Comparison of ENCODE assay signal across 15 cellular contexts in genomic region chr3:16908878-16909277, GRCh38.
"Had no signal": no experiment of that assay in that cellular context is flagged by ENCODE, and none has a peak within 500 bp of the region (broad histone marks: within the 10 kb centered on the region; RNA-seq: fewer than 3 reads in every experiment).

No MANE protein-coding gene starts in this region.

- H3K27me3 Mint-ChIP-seq: activated T-helper 17 cell treated with anti-CD3 and anti-CD28 coated beads, Interleukin-2, amount 50 U/mL, for 72 hours had no signal

- H3K4me1 ChIP-seq: colonic mucosa, foreskin keratinocyte, parathyroid adenoma had no signal

- ATAC-seq: activated T-helper 17 cell treated with anti-CD3 and anti-CD28 coated beads, Interleukin-2, amount 50 U/mL, for 72 hours; body of pancreas; foreskin keratinocyte; left cardiac atrium had no signal

- H2AFZ ChIP-seq: parathyroid adenoma had no signal

- H3K79me2 ChIP-seq: parathyroid adenoma had no signal

- H3K9me3 ChIP-seq: body of pancreas, colonic mucosa, thyroid gland had no signal

- H3K4me3 Mint-ChIP-seq: activated T-helper 17 cell treated with anti-CD3 and anti-CD28 coated beads, Interleukin-2, amount 50 U/mL, for 72 hours had no signal

- H3K36me3 ChIP-seq: colonic mucosa, thyroid gland had no signal

- H3K9ac ChIP-seq: parathyroid adenoma had no signal

- DNase-seq: activated CD4-positive, CD25-positive, alpha-beta regulatory T cell treated with anti-CD3 and anti-CD28 coated beads, Interleukin-2, amount 50 U/mL, for 72 hours; activated naive CD4-positive, alpha-beta T cell treated with anti-CD3 and anti-CD28 coated beads, Interleukin-2, amount 50 U/mL, for 16 hours; amygdala; body of pancreas; caudate nucleus; colonic mucosa; foreskin keratinocyte; head of caudate nucleus; left cardiac atrium; stimulated activated CD4-positive, alpha-beta T cell treated with anti-CD3 and anti-CD28 coated beads, Interleukin-1b, Interleukin-23, amount 100 ng/mL, for 48 hours; T1000; thyroid gland had no signal

- H3K9me3 Mint-ChIP-seq: activated T-helper 17 cell treated with anti-CD3 and anti-CD28 coated beads, Interleukin-2, amount 50 U/mL, for 72 hours had no signal

- H3K27ac ChIP-seq: colonic mucosa, foreskin keratinocyte, parathyroid adenoma, thyroid gland had no signal

- H3K27ac Mint-ChIP-seq: activated T-helper 17 cell treated with anti-CD3 and anti-CD28 coated beads, Interleukin-2, amount 50 U/mL, for 72 hours had no signal

- H3K27me3 ChIP-seq: body of pancreas, colonic mucosa, foreskin keratinocyte, thyroid gland had no signal

- H3K4me3 ChIP-seq: body of pancreas, colonic mucosa, lung, thyroid gland had no signal
